Comparison of ENCODE assay signal across 12 cellular contexts in genomic region chr9:86794356-86795046, GRCh38.
DNase-seq lines count a peak whose midpoint lies in the region; ATAC-seq, FAIRE-seq and TF ChIP-seq lines count a peak whose summit lies in the region.
"Had no signal": no experiment of that assay in that cellular context is flagged by ENCODE, and none has a peak within 500 bp of the region (broad histone marks: within the 10 kb centered on the region; RNA-seq: fewer than 3 reads in every experiment).

No MANE protein-coding gene starts in this region.

- H3K23me2 ChIP-seq in H1 (ENCODE audit: low read depth, low read length), result no peaks in the 10 kb centered on the region

- H3K9ac ChIP-seq in H1 (replicated peaks in 1 of 4; ENCODE audit: extremely low read depth in 1 of 4, low read depth in 3 of 4, low read length in 3 of 4), result no peak overlapping the region

- no peak overlapping the region for H2BK12ac ChIP-seq in H1 (ENCODE audit: low read depth, low read length)

- no peaks in the 10 kb centered on the region for H3K27me3 ChIP-seq in H1 (replicated peaks in 1 of 4; ENCODE audit: control insufficient read depth in 3 of 4, extremely low read depth in 1 of 4, insufficient read depth in 3 of 4, low read length in 3 of 4)
- H3K27me3 ChIP-seq in lower lobe of right lung (ENCODE audit: low read depth), result peaks cover 19% of the 10 kb centered on the region
- H3K27me3 ChIP-seq in testis, result no peaks in the 10 kb centered on the region
- H3K27me3 ChIP-seq: upper lobe of left lung had no signal

- H3K18ac ChIP-seq in H1 (ENCODE audit: extremely low read depth, low read length), result no peak overlapping the region

- H4K91ac ChIP-seq in H1 (replicated peaks; ENCODE audit: insufficient read length, low read length), result no peak overlapping the region

- no peak overlapping the region for H2BK120ac ChIP-seq in H1 (replicated peaks; ENCODE audit: low read depth, low read length)

- no peak for TF ChIP-seq CTCF in H1 (IDR thresholded peaks at IDR 0.05; ENCODE audit: control extremely low read depth in 1 of 3, insufficient read depth in 1 of 3, low read depth in 1 of 3, low read length in 3 of 3)
- TF ChIP-seq CTCF in lower lobe of right lung (IDR thresholded peaks at IDR 0.05), result no peak
- TF ChIP-seq CTCF in testis (IDR thresholded peaks at IDR 0.05), result no peak

- no peak overlapping the region for H2AK5ac ChIP-seq in H1 (ENCODE audit: low read depth, low read length)

- CTCF ChIA-PET in H1 (lab: Charles Lee; ENCODE audit: partially characterized antibody), result interaction anchor here (0.7 to 4.0 kb wide), 5 partner anchors 15 to 184 kb away, joined by 3 to 15 read pairs (median 4); no protein-coding TSS in a partner anchor

- H3K4ac ChIP-seq in H1 (replicated peaks; ENCODE audit: insufficient read length, low read depth, low read length), result no peak overlapping the region

- peak overlapping the region; percentile 92 for H2AFZ ChIP-seq in H1 (ENCODE audit: low read length)

- no peak overlapping the region for H4K5ac ChIP-seq in H1 (ENCODE audit: insufficient read length, low read depth, low read length)

- no peak overlapping the region for H3K14ac ChIP-seq in H1 (ENCODE audit: insufficient read length)

- H3K4me3 ChIP-seq in H1 (ENCODE audit: extremely low read depth in 1 of 4, insufficient read depth in 2 of 4, low read depth in 3 of 4, low read length in 4 of 4) (peak overlapping the region in 1 of 4 experiments; percentile 13; a peak in 1 of 8 replicates), lower lobe of right lung (no peak overlapping the region), testis (no peak overlapping the region)
- H3K4me3 ChIP-seq: upper lobe of left lung had no signal

- TF ChIP-seq EP300 in H1 (IDR thresholded peaks at IDR 0.05; ENCODE audit: borderline replicate concordance in 1 of 2, low read depth in 2 of 2, low read length in 2 of 2), result no peak

- no peaks in the 10 kb centered on the region for H3K79me1 ChIP-seq in H1 (ENCODE audit: low read depth, low read length)

- H3K23ac ChIP-seq in H1 (ENCODE audit: insufficient read length), result no peak overlapping the region

- H2BK20ac ChIP-seq in H1 (ENCODE audit: low read length), result no peak overlapping the region

- H3K79me2 ChIP-seq in H1 (ENCODE audit: control insufficient read depth in 1 of 2, insufficient read depth in 2 of 2, low read length in 2 of 2), result no peaks in the 10 kb centered on the region

- WGBS in H1 (ENCODE audit: extremely low coverage in 1 of 2, insufficient coverage in 1 of 2, insufficient read length in 1 of 2, insufficient replicate concordance in 2 of 2, low coverage in 1 of 2, low lambda C conversion rate in 2 of 2, missing lambda C conversion rate in 1 of 2), 2 experiments, result 84% methylated on average over 3 of the region's 3 CpGs; no CpG with 5 or more reads in 1 of the 2 experiments
- 49% methylated on average over 3 of the region's 3 CpGs for WGBS in testis, 2 donors

- peak overlapping the region; percentile 33; a peak in 1 of 4 replicates for H3K4me2 ChIP-seq in H1 (ENCODE audit: insufficient read depth in 1 of 2, low read depth in 2 of 2, low read length in 2 of 2)

- no peak overlapping the region for H3K56ac ChIP-seq in H1 (replicated peaks; ENCODE audit: insufficient read length, low read depth, low read length)

- H3K9me3 ChIP-seq in H1 (ENCODE audit: insufficient read depth in 2 of 2, low read depth in 1 of 2, low read length in 1 of 2), result no peaks in the 10 kb centered on the region
- no peaks in the 10 kb centered on the region for H3K9me3 ChIP-seq in lower lobe of right lung
- no peaks in the 10 kb centered on the region for H3K9me3 ChIP-seq in testis
- H3K9me3 ChIP-seq: upper lobe of left lung had no signal

- POLR2A ChIA-PET in H1 (lab: Charles Lee; ENCODE audit: partially characterized antibody), result no interaction called here

- TF ChIP-seq POLR2A in H1 (IDR thresholded peaks at IDR 0.05; ENCODE audit: control extremely low read depth in 1 of 2, low read depth in 2 of 2, low read length in 2 of 2), result no peak
- TF ChIP-seq POLR2A in testis (IDR thresholded peaks at IDR 0.05), result no peak

- no peaks in the 10 kb centered on the region for H3K36me3 ChIP-seq in H1 (ENCODE audit: control insufficient read depth in 2 of 4, insufficient read depth in 4 of 4, low read length in 3 of 4)
- no peaks in the 10 kb centered on the region for H3K36me3 ChIP-seq in lower lobe of right lung
- no peaks in the 10 kb centered on the region for H3K36me3 ChIP-seq in testis (ENCODE audit: low read depth, missing control alignments)
- H3K36me3 ChIP-seq: upper lobe of left lung had no signal

- intact Hi-C loops in lower lobe of right lung (cut with DNase I), result no loop called here
- intact Hi-C loops in testis (cut with DNase I; ENCODE audit: low total_unique reads), result no loop called here

- H3K27ac ChIP-seq in H1 (ENCODE audit: low read depth, low read length) (no peak overlapping the region), lower lobe of right lung (peak overlapping the region; percentile 1), testis (peak overlapping the region in 1 of 2 donors; percentile 54)
- H3K27ac ChIP-seq: upper lobe of left lung had no signal

- DNase-seq in HS-5 (ENCODE audit: low read depth), result peak; percentile 36
- DNase-seq in H1 (ENCODE audit: low read depth in 1 of 2, low spot score in 2 of 2), result no peak
- DNase-seq in lower lobe of right lung, result no peak
- DNase-seq in testis, result peak; percentile 36
- no peak for DNase-seq in NCI-H1417 (lab: John Stamatoyannopoulos, UW)
- no peak for DNase-seq in activated CD4-positive, alpha-beta T cell treated with anti-CD3 and anti-CD28 coated beads for 1 hour
- DNase-seq in germinal center (ENCODE audit: low spot score), result no peak
- DNase-seq: activated naive CD4-positive, alpha-beta T cell; natural killer cell; NCI-H1048 had no signal

- TF ChIP-seq RAD21 in H1 (IDR thresholded peaks at IDR 0.05 in 1 of 2, conservative IDR thresholded peaks at IDR 0.05 in 1 of 2; ENCODE audit: low read depth in 2 of 2, low read length in 2 of 2), result no peak

- no peak overlapping the region for H2BK5ac ChIP-seq in H1 (ENCODE audit: low read depth, low read length)

- no peak for ATAC-seq in lower lobe of right lung
- no peak for ATAC-seq in HG03439 (IDR thresholded peaks at IDR 0.05; ENCODE audit: unreplicated experiment)
- ATAC-seq: natural killer cell had no signal

- no peak for FAIRE-seq in H1 (lab: Jason Lieb, UNC)

- peaks cover 4 to 13% (median 8%) of the 10 kb centered on the region in 4 experiments for H3K4me1 ChIP-seq in H1 (replicated peaks in 1 of 4; ENCODE audit: control insufficient read depth in 3 of 4, insufficient read depth in 4 of 4, low read length in 3 of 4)
- peaks cover 10% of the 10 kb centered on the region for H3K4me1 ChIP-seq in lower lobe of right lung
- H3K4me1 ChIP-seq in testis, result peaks cover 15% of the 10 kb centered on the region

- H2BK15ac ChIP-seq in H1 (ENCODE audit: low read length), result no peak overlapping the region

- H4K8ac ChIP-seq in H1 (ENCODE audit: extremely low read depth, insufficient read depth, low read length), result no peak overlapping the region

- peaks cover 0 to 1% of the 10 kb centered on the region in 2 experiments for H4K20me1 ChIP-seq in H1 (replicated peaks in 1 of 2; ENCODE audit: control insufficient read depth in 1 of 2, insufficient read depth in 2 of 2, low read length in 2 of 2)

TF ChIP-seq in H1, 55 proteins besides CTCF, POLR2A, EP300 and RAD21:
- TF ChIP-seq JUND (IDR thresholded peaks at IDR 0.05; ENCODE audit: low read length) (no peak), CHD2 (IDR thresholded peaks at IDR 0.05; ENCODE audit: low read length) (no peak), CEBPB (IDR thresholded peaks at IDR 0.05; ENCODE audit: low read depth, low read length) (peak; percentile 17; the same call in 1 of the 2 replicates)

Comparison
In these comparisons a context has a peak if more than half of its experiments do, and no peak if none do; other contexts are left out.
1. DNase-seq: peak in HS-5 (single experiment) and testis (single experiment); none in H1 (0 of 2), lower lobe of right lung (single experiment), NCI-H1417 (0 of 3), activated CD4-positive, alpha-beta T cell treated with anti-CD3 and anti-CD28 coated beads for 1 hour (single experiment) and germinal center (single experiment).